In the genomic region with DNA sequence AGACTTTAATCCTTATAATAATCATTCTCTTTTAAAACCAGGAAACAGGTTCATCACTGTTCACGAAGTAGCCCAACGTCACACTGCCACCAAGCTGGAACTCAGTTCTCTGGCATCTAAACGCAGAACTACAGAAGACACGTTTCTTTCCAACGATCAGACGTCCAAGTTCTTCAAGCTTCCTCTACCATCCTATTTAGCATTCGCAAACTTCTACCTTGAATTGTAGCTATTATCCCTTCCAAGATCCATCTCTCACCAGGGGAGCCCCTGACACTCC, we compare ENCODE assay signal across 8 cellular contexts. TPM values are rescaled to one million over a fixed set of nuclear protein-coding genes. Genes with fewer than 3 reads are reported as not detected.
DNase-seq lines count a peak whose midpoint lies in the region; ATAC-seq and TF ChIP-seq lines count a peak whose summit lies in the region.

No MANE protein-coding gene starts in this region.

- no peaks in the 10 kb centered on the region for H3K9me3 ChIP-seq in Caco-2
- no peaks in the 10 kb centered on the region for H3K9me3 ChIP-seq in subcutaneous abdominal adipose tissue (ENCODE audit: control insufficient read depth in 5 of 5, low read length in 5 of 5)

- BruUV-seq in Caco-2 (replicated peaks; lab: Mats Ljungman, UMichigan): no TSS peak

- TF ChIP-seq CTCF in Caco-2 (IDR thresholded peaks at IDR 0.05; ENCODE audit: insufficient read depth in 1 of 2, low read depth in 1 of 2, low read length in 1 of 2, severe bottlenecking in 1 of 2, unreplicated experiment in 1 of 2): peak in 1 of 2 experiments; percentile 6

- H3K27me3 ChIP-seq in Caco-2 (replicated peaks; ENCODE audit: control insufficient read depth, insufficient read depth, low read length): no peaks in the 10 kb centered on the region
- no peaks in the 10 kb centered on the region for H3K27me3 ChIP-seq in subcutaneous abdominal adipose tissue (ENCODE audit: control insufficient read depth in 5 of 5, insufficient read depth in 4 of 5, low read length in 5 of 5)

- peaks cover 20% of the 10 kb centered on the region for H3K4me1 ChIP-seq in Caco-2
- peaks cover 0 to 35% (median 25%) of the 10 kb centered on the region in 5 donors for H3K4me1 ChIP-seq in subcutaneous abdominal adipose tissue (ENCODE audit: control insufficient read depth in 5 of 5, insufficient read depth in 5 of 5, low read length in 5 of 5)

- H3K4me3 ChIP-seq in Caco-2 (ENCODE audit: low read depth, low read length) (peak overlapping the region; percentile 59), subcutaneous abdominal adipose tissue (ENCODE audit: low read depth in 1 of 5, low read length in 5 of 5) (peak overlapping the region; percentile 84 to 96 (median 88))

- DNase-seq in Caco-2 (no peak), SK-MEL-5 (ENCODE audit: low read depth, low spot score) (peak; percentile 64), cerebellum (ENCODE audit: low spot score) (peak; percentile 46), left lobe of liver (ENCODE audit: low spot score) (no peak), COLO668 (lab: John Stamatoyannopoulos, UW; ENCODE audit: unreplicated experiment) (no peak)

- no peaks in the 10 kb centered on the region for H3K27me3 Mint-ChIP-seq in Caco-2 (ENCODE audit: insufficient read depth, unreplicated experiment)

- CTCF ChIA-PET in Caco-2 (lab: Charles Lee): interaction anchor here (0.6 to 1.4 kb wide), 4 partner anchors 29 to 248 kb away, joined by 3 to 5 read pairs (median 4); no protein-coding TSS in a partner anchor

- peak overlapping the region; percentile 88 to 98 (median 92) for H3K9ac ChIP-seq in subcutaneous abdominal adipose tissue (ENCODE audit: low read length in 5 of 5)

- ATAC-seq in GM19351 (IDR thresholded peaks at IDR 0.05; ENCODE audit: unreplicated experiment): peak; percentile 23
- peak; percentile 38 for ATAC-seq in HG03354 (IDR thresholded peaks at IDR 0.05; ENCODE audit: poor library complexity, severe bottlenecking, unreplicated experiment)
- peak; percentile 71 for ATAC-seq in left lobe of liver

- peaks cover 36% of the 10 kb centered on the region for H3K4me1 Mint-ChIP-seq in Caco-2 (ENCODE audit: low read depth, unreplicated experiment)

- H3K36me3 ChIP-seq in Caco-2 (ENCODE audit: control insufficient read depth, insufficient read depth, low read length): no peaks in the 10 kb centered on the region
- no peaks in the 10 kb centered on the region for H3K36me3 ChIP-seq in subcutaneous abdominal adipose tissue (ENCODE audit: control insufficient read depth in 5 of 5, insufficient read depth in 5 of 5, low read length in 5 of 5)

- in situ Hi-C loops in SK-MEL-5 (cut with HindIII; ENCODE audit: low pct_unique_long_range_greater_than_20kb, low sequenced_read_pairs): no loop called here

- peak overlapping the region; percentile 100 for H3K27ac ChIP-seq in subcutaneous abdominal adipose tissue (ENCODE audit: low read depth, low read length)

- peak overlapping the region; percentile 98 for H3K27ac Mint-ChIP-seq in Caco-2 (ENCODE audit: unreplicated experiment)

- POLR2A ChIA-PET in Caco-2 (lab: Charles Lee): interaction anchor here (1.2 to 1.7 kb wide), 2 partner anchors 384 to 443 kb away, joined by 3 to 6 read pairs; a partner anchor contains a TSS

- peak overlapping the region; percentile 99 for H3K4me3 Mint-ChIP-seq in Caco-2 (ENCODE audit: unreplicated experiment)

- peaks cover 11% of the 10 kb centered on the region for H3K36me3 Mint-ChIP-seq in Caco-2 (ENCODE audit: insufficient read depth, unreplicated experiment)

- peaks cover 9% of the 10 kb centered on the region for H3K9me3 Mint-ChIP-seq in Caco-2 (ENCODE audit: unreplicated experiment)

- intact Hi-C loops in Caco-2 (cut with micrococcal nuclease; ENCODE audit: unreplicated experiment): loop anchor here (1.0 kb wide), 2 partner anchors 29 to 86 kb away; no protein-coding TSS in a partner anchor

RNA-seq across cellular contexts. Expression of a gene that starts 0.6 kb away (rescaled TPM):
- total RNA-seq in Caco-2 (2022): 8.6 and 11.0 TPM in 2 replicates
- total RNA-seq in SK-MEL-5 (2014; rRNA removed; shearing (Covaris generic)): 8.0 and 9.7 TPM in 2 replicates
- polyA plus RNA-seq in SK-MEL-5 (2015; cell fraction: cytosol; rRNA removed): 5.0 and 5.9 TPM in 2 replicates
- 9.1 and 17.5 TPM in 2 replicates for polyA plus RNA-seq in SK-MEL-5 (2015; cell fraction: nucleus; rRNA removed)
- total RNA-seq in cerebellum: 36.7 TPM
- total RNA-seq in left lobe of liver: 1.1 TPM

RNA-seq across cellular contexts. Expression of a gene that starts 27.2 kb away (rescaled TPM):
- total RNA-seq in Caco-2 (2022): 50.4 and 53.7 TPM in 2 replicates
- 2,222 and 2,306 TPM in 2 replicates for total RNA-seq in SK-MEL-5 (2014; rRNA removed; shearing (Covaris generic))
- polyA plus RNA-seq in SK-MEL-5 (2015; cell fraction: cytosol; rRNA removed): 2,226 and 2,601 TPM in 2 replicates
- polyA plus RNA-seq in SK-MEL-5 (2015; cell fraction: nucleus; rRNA removed): 999 and 1,074 TPM in 2 replicates
- 562 TPM for total RNA-seq in cerebellum
- 55.4 TPM for total RNA-seq in left lobe of liver

Comparison
In these comparisons a context has a peak if more than half of its experiments do, and no peak if none do; other contexts are left out.
1. DNase-seq: peak in SK-MEL-5 (single experiment) and cerebellum (single experiment); none in Caco-2 (0 of 2), left lobe of liver (single experiment) and COLO668 (single experiment).
2. Peak in every context shown above with its lines, with median percentiles within 50 percentile points of each other: ATAC-seq.